ENCODE assay signal across 10 cellular contexts in genomic region chr11:91981995-91982394, GRCh38.
DNase-seq lines count a peak whose midpoint lies in the region; ATAC-seq and TF ChIP-seq lines count a peak whose summit lies in the region.
"Had no signal": no experiment of that assay in that cellular context is flagged by ENCODE, and none has a peak within 500 bp of the region (broad histone marks: within the 10 kb centered on the region; RNA-seq: fewer than 3 reads in every experiment).

No MANE protein-coding gene starts in this region.

- H3K27me3 ChIP-seq in GM23248 (replicated peaks; ENCODE audit: insufficient read depth), result no peaks in the 10 kb centered on the region
- H3K27me3 ChIP-seq in smooth muscle cell (ENCODE audit: low read depth), result no peaks in the 10 kb centered on the region

- in situ Hi-C loops in GM23248 (cut with MboI), result no loop called here

- H4K20me1 ChIP-seq in GM23248 (ENCODE audit: insufficient read depth) (no peaks in the 10 kb centered on the region), smooth muscle cell (ENCODE audit: low read depth) (no peaks in the 10 kb centered on the region)

- DNase-seq in GM23248, result peak; percentile 95
- DNase-seq in astrocyte of the hippocampus (ENCODE audit: low read depth, low spot score), result peak; percentile 97
- DNase-seq in iris pigment epithelial cell (ENCODE audit: low read depth), result peak; percentile 48
- no peak for DNase-seq in smooth muscle cell (lab: John Stamatoyannopoulos, UW; ENCODE audit: unreplicated experiment)
- DNase-seq in GM10266 (ENCODE audit: extremely low spot score), result no peak
- DNase-seq in stimulated activated CD4-positive, alpha-beta T cell treated with anti-CD3 and anti-CD28 coated beads, Interleukin-1b, Interleukin-23, amount 100 ng/mL, for 48 hours, result no peak
- DNase-seq: activated CD4-positive, alpha-beta T cell treated with anti-CD3 and anti-CD28 coated beads, Interleukin-2, amount 10 ng/mL, durations not matched to agents 24 days and 14 days; NCI-H1105 treated with DMSO at 0.1 percent for 48 hours had no signal

- H3K4me1 ChIP-seq in GM23248 (ENCODE audit: insufficient read depth) (peaks cover 28% of the 10 kb centered on the region), smooth muscle cell (ENCODE audit: low read depth) (peaks cover 5% of the 10 kb centered on the region)

- H3K9me2 ChIP-seq in GM23248 (ENCODE audit: insufficient read depth), result no peaks in the 10 kb centered on the region

- ATAC-seq in HG02852 (IDR thresholded peaks at IDR 0.05; ENCODE audit: unreplicated experiment) (no peak), GM19328 (IDR thresholded peaks at IDR 0.05; ENCODE audit: unreplicated experiment) (no peak)

- H3K79me2 ChIP-seq in GM23248 (ENCODE audit: insufficient read depth), result no peaks in the 10 kb centered on the region
- no peaks in the 10 kb centered on the region for H3K79me2 ChIP-seq in smooth muscle cell (ENCODE audit: low read depth)

- WGBS in GM23248 (ENCODE audit: low coverage in 1 of 2, low lambda C conversion rate in 2 of 2, missing lambda C conversion rate in 2 of 2), 2 experiments, result 0% methylated on average over 1 of the region's 1 CpG
- WGBS in smooth muscle cell (ENCODE audit: low lambda C conversion rate), result 17% methylated on average over 1 of the region's 1 CpG

- H2AFZ ChIP-seq in GM23248, result peak overlapping the region; percentile 40; the same call in 1 of the 2 replicates
- H2AFZ ChIP-seq in smooth muscle cell (ENCODE audit: low read depth), result no peak overlapping the region

- H3K36me3 ChIP-seq in GM23248 (ENCODE audit: low read depth) (no peaks in the 10 kb centered on the region), smooth muscle cell (ENCODE audit: low read depth) (no peaks in the 10 kb centered on the region)

- TF ChIP-seq CTCF in smooth muscle cell (IDR thresholded peaks at IDR 0.05; ENCODE audit: borderline replicate concordance, insufficient read depth, poor library complexity, severe bottlenecking), result no peak
- TF ChIP-seq CTCF in GM10266 (IDR thresholded peaks at IDR 0.05; ENCODE audit: control insufficient read depth, insufficient read depth, low read depth, missing control alignments), result no peak

- H3K9me3 ChIP-seq in GM23248 (ENCODE audit: low read depth) (no peaks in the 10 kb centered on the region), smooth muscle cell (replicated peaks; ENCODE audit: low read depth) (no peaks in the 10 kb centered on the region)

- H3F3A ChIP-seq in GM23248 (ENCODE audit: insufficient read depth) (0 out of 2 replicates have a peak, but pooled peaks cover 6% of the 10 kb centered on the region), smooth muscle cell (ENCODE audit: low read depth) (no peaks in the 10 kb centered on the region)

- H3K4me2 ChIP-seq in GM23248 (ENCODE audit: unreplicated experiment) (peak overlapping the region; percentile 36), smooth muscle cell (peak overlapping the region; percentile 17)

- peak overlapping the region; percentile 95 for H3K27ac ChIP-seq in GM23248
- peak overlapping the region; percentile 52 for H3K27ac ChIP-seq in smooth muscle cell (ENCODE audit: low read depth)

- H3K4me3 ChIP-seq in GM23248, result peak overlapping the region; percentile 24; the same call in 1 of the 2 replicates
- H3K4me3 ChIP-seq in smooth muscle cell, result no peak overlapping the region

- H3K9ac ChIP-seq in GM23248 (peak overlapping the region; percentile 68), smooth muscle cell (ENCODE audit: low read depth) (peak overlapping the region; percentile 43)

Comparison
In these comparisons a context has a peak if more than half of its experiments do, and no peak if none do; other contexts are left out.
1. DNase-seq: peak in GM23248 (single experiment), astrocyte of the hippocampus (single experiment) and iris pigment epithelial cell (single experiment); none in smooth muscle cell (single experiment), GM10266 (single experiment) and stimulated activated CD4-positive, alpha-beta T cell treated with anti-CD3 and anti-CD28 coated beads, Interleukin-1b, Interleukin-23, amount 100 ng/mL, for 48 hours (single experiment).